ENCODE assay signal across 11 cellular contexts in the genomic region with DNA sequence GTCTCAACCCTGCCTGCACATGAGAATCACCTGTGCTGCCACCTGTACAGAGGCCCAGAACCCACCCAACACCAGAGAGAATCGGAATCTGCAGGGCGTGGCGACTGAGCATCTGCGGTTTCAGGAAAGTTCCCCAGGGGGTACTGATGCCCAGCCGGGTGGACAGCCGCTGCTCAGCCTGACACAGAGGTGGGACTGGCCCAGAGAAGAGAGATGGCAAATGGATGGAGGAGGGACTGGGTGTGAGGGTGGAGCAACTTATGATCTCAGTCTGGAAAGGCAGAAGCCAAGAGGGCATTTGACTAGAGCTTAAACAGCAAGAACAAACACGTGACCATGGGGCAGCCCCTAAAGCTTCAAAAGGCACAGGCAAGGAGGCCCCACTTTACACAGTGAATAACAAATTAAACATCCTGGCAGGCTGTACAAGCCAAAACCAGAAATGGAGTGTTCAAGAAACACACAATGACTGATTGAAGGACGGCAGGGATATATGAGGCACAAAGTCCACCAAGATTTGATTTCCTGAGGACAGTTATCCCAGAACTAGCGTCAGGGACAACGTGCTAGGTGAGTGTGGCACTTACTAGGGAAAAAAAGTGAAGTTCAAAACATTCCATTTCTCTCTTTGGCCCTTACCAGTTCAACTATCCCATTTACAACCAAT. TPM values are rescaled to one million over a fixed set of nuclear protein-coding genes. Genes with fewer than 3 reads are reported as not detected.
DNase-seq lines count a peak whose midpoint lies in the region; ATAC-seq and TF ChIP-seq lines count a peak whose summit lies in the region.
"Had no signal": no experiment of that assay in that cellular context is flagged by ENCODE, and none has a peak within 500 bp of the region (broad histone marks: within the 10 kb centered on the region; RNA-seq: fewer than 3 reads in every experiment).

No MANE protein-coding gene starts in this region.

- peak overlapping the region; percentile 74 for H3K27ac Mint-ChIP-seq in activated T-helper 2 cell treated with anti-CD3 and anti-CD28 coated beads, Interferon-gamma antibody, Interleukin-2, Interleukin-4, amounts not matched to agents 10 μg/mL and 5 μg/mL and 100 μg/mL, durations not matched to agents 14 hours and 24 hours and 36 hours
- peak overlapping the region; percentile 56 for H3K27ac Mint-ChIP-seq in type B pancreatic cell
- no peak overlapping the region for H3K27ac Mint-ChIP-seq in H9

- H3K23ac ChIP-seq in mesenchymal stem cell (ENCODE audit: low read length in 2 of 2): peak overlapping the region in 1 of 2 experiments; percentile 54
- H3K23ac ChIP-seq in H9 (ENCODE audit: insufficient read length, low read depth, low read length): no peak overlapping the region

- peak overlapping the region; percentile 16 for H3K27ac ChIP-seq in cardiac muscle cell
- H3K27ac ChIP-seq in mesenchymal stem cell (ENCODE audit: low read length, poor library complexity, severe bottlenecking): no peak overlapping the region
- H3K27ac ChIP-seq in H9 (ENCODE audit: insufficient read length, low read depth, low read length): no peak overlapping the region

- H3K27me3 Mint-ChIP-seq in activated T-helper 2 cell treated with anti-CD3 and anti-CD28 coated beads, Interferon-gamma antibody, Interleukin-2, Interleukin-4, amounts not matched to agents 10 μg/mL and 5 μg/mL and 100 μg/mL, durations not matched to agents 14 hours and 24 hours and 36 hours (ENCODE audit: low read depth): no peaks in the 10 kb centered on the region
- no peaks in the 10 kb centered on the region for H3K27me3 Mint-ChIP-seq in type B pancreatic cell
- peaks cover 2% of the 10 kb centered on the region; the same call in 1 of the 2 replicates for H3K27me3 Mint-ChIP-seq in H9 (ENCODE audit: low read depth)

- peaks cover 7% of the 10 kb centered on the region for H3K23me2 ChIP-seq in H9 (ENCODE audit: insufficient read length, low read depth, low read length, poor library complexity, severe bottlenecking)

- H2AK5ac ChIP-seq in mesenchymal stem cell (ENCODE audit: low read length, severe bottlenecking): no peak overlapping the region
- no peak overlapping the region for H2AK5ac ChIP-seq in H9 (ENCODE audit: insufficient read length, low read length)

- no peak overlapping the region for H3K4me2 ChIP-seq in mesenchymal stem cell (ENCODE audit: low read length, poor library complexity, severe bottlenecking)
- H3K4me2 ChIP-seq in H9 (ENCODE audit: insufficient read depth, insufficient read length, low read length): no peak overlapping the region

- H3K18ac ChIP-seq in mesenchymal stem cell (ENCODE audit: low read depth in 1 of 2, low read length in 2 of 2): no peak overlapping the region
- H3K18ac ChIP-seq in H9 (ENCODE audit: insufficient read length, low read depth, low read length): no peak overlapping the region

- peaks cover 3% of the 10 kb centered on the region for H3K4me1 ChIP-seq in cardiac muscle cell (ENCODE audit: low read depth)
- peaks cover 28% of the 10 kb centered on the region for H3K4me1 ChIP-seq in mesenchymal stem cell (ENCODE audit: control insufficient read depth, insufficient read depth, low read depth, low read length)
- 0 out of 2 replicates have a peak, but pooled peaks cover 4% of the 10 kb centered on the region for H3K4me1 ChIP-seq in H9 (ENCODE audit: insufficient read depth, low read length)

- H2BK5ac ChIP-seq in mesenchymal stem cell (ENCODE audit: low read depth, low read length, poor library complexity, severe bottlenecking) (no peak overlapping the region), H9 (ENCODE audit: insufficient read length, low read length) (no peak overlapping the region)

- H3K9me3 ChIP-seq in cardiac muscle cell (ENCODE audit: low read depth): no peaks in the 10 kb centered on the region
- no peaks in the 10 kb centered on the region for H3K9me3 ChIP-seq in mesenchymal stem cell (ENCODE audit: control insufficient read depth, low read length)
- no peaks in the 10 kb centered on the region for H3K9me3 ChIP-seq in H9 (ENCODE audit: control insufficient read depth, low read depth, low read length)

- H3K4me3 Mint-ChIP-seq in activated T-helper 2 cell treated with anti-CD3 and anti-CD28 coated beads, Interferon-gamma antibody, Interleukin-2, Interleukin-4, amounts not matched to agents 10 μg/mL and 5 μg/mL and 100 μg/mL, durations not matched to agents 14 hours and 24 hours and 36 hours (ENCODE audit: low read depth): peak overlapping the region; percentile 98
- H3K4me3 Mint-ChIP-seq in type B pancreatic cell (peak overlapping the region; percentile 93), H9 (peak overlapping the region in 1 of 2 experiments; percentile 9; a peak in 2 of 5 replicates)
- H3K4me3 Mint-ChIP-seq: CD14-positive monocyte had no signal

- peaks cover 47% of the 10 kb centered on the region for H3K36me3 Mint-ChIP-seq in activated T-helper 2 cell treated with anti-CD3 and anti-CD28 coated beads, Interferon-gamma antibody, Interleukin-2, Interleukin-4, amounts not matched to agents 10 μg/mL and 5 μg/mL and 100 μg/mL, durations not matched to agents 14 hours and 24 hours and 36 hours (ENCODE audit: low read depth)
- H3K36me3 Mint-ChIP-seq in type B pancreatic cell (peaks cover 5% of the 10 kb centered on the region), H9 (ENCODE audit: insufficient read depth in 1 of 3, low read depth in 3 of 3) (peaks cover 15 to 35% (median 21%) of the 10 kb centered on the region in 3 experiments)

- H4K5ac ChIP-seq in H9 (ENCODE audit: insufficient read length, low read depth, low read length): no peak overlapping the region

- H3K56ac ChIP-seq in H9 (ENCODE audit: insufficient read length, low read depth, low read length): no peak overlapping the region

- no peak overlapping the region for H2BK20ac ChIP-seq in H9 (ENCODE audit: low read depth, low read length, poor library complexity, severe bottlenecking)

- no peak overlapping the region for H2BK120ac ChIP-seq in mesenchymal stem cell (ENCODE audit: low read depth, low read length)
- H2BK120ac ChIP-seq in H9 (ENCODE audit: low read depth, low read length, poor library complexity, severe bottlenecking): no peak overlapping the region

- peak overlapping the region; percentile 3 for H3K9ac ChIP-seq in mesenchymal stem cell (ENCODE audit: low read length)
- H3K9ac ChIP-seq in H9 (ENCODE audit: extremely low read depth, insufficient read length, low read length): no peak overlapping the region

- H3T11ph ChIP-seq in H9 (ENCODE audit: low read length): no peak overlapping the region

- H3K27me3 ChIP-seq in cardiac muscle cell (no peaks in the 10 kb centered on the region), mesenchymal stem cell (ENCODE audit: control insufficient read depth in 1 of 2, insufficient read depth in 1 of 2, low read length in 2 of 2) (no peaks in the 10 kb centered on the region), H9 (ENCODE audit: insufficient read depth, low read length) (no peaks in the 10 kb centered on the region; the same call in 1 of the 2 replicates)

- intact Hi-C loops in Right ventricle myocardium superior (cut with DNase I): no loop called here
- intact Hi-C loops in activated T-helper 2 cell treated with anti-CD3 and anti-CD28 coated beads, Interferon-gamma antibody, Interleukin-2, Interleukin-4, amounts not matched to agents 10 μg/mL and 5 μg/mL and 100 μg/mL, durations not matched to agents 14 hours and 24 hours and 36 hours (cut with micrococcal nuclease): loop anchor here (5.0 kb wide), 1 partner anchor 73 kb away; a partner anchor contains a TSS

- H4K20me1 ChIP-seq in H9 (ENCODE audit: control insufficient read depth, insufficient read depth, insufficient read length): no peaks in the 10 kb centered on the region

- H3K4ac ChIP-seq in mesenchymal stem cell (ENCODE audit: low read depth in 1 of 2, low read length in 2 of 2) (no peak overlapping the region), H9 (ENCODE audit: low read depth, low read length) (no peak overlapping the region)

- no peak overlapping the region for H2BK15ac ChIP-seq in mesenchymal stem cell (ENCODE audit: low read depth, poor library complexity, severe bottlenecking)
- H2BK15ac ChIP-seq in H9 (ENCODE audit: low read depth, low read length): no peak overlapping the region

- TF ChIP-seq CTCF in cardiac muscle cell (IDR thresholded peaks at IDR 0.05; ENCODE audit: low read depth, low read length): no peak
- no peak for TF ChIP-seq CTCF in type B pancreatic cell (conservative IDR thresholded peaks at IDR 0.05)
- TF ChIP-seq CTCF in H9 (conservative IDR thresholded peaks at IDR 0.05): no peak

- H3K9me3 Mint-ChIP-seq in activated T-helper 2 cell treated with anti-CD3 and anti-CD28 coated beads, Interferon-gamma antibody, Interleukin-2, Interleukin-4, amounts not matched to agents 10 μg/mL and 5 μg/mL and 100 μg/mL, durations not matched to agents 14 hours and 24 hours and 36 hours: no peaks in the 10 kb centered on the region
- H3K9me3 Mint-ChIP-seq in type B pancreatic cell: no peaks in the 10 kb centered on the region
- no peaks in the 10 kb centered on the region; a peak in 1 of 5 replicates for H3K9me3 Mint-ChIP-seq in H9
- H3K9me3 Mint-ChIP-seq: CD14-positive monocyte had no signal

- H3K36me3 ChIP-seq in cardiac muscle cell (no peaks in the 10 kb centered on the region), mesenchymal stem cell (ENCODE audit: control insufficient read depth in 1 of 2, insufficient read depth in 2 of 2, low read depth in 1 of 2, low read length in 2 of 2) (peaks cover 22 to 23% of the 10 kb centered on the region in 2 experiments)

- no peak for ATAC-seq in Right ventricle myocardium superior (ENCODE audit: poor library complexity)
- ATAC-seq in HG03460 (IDR thresholded peaks at IDR 0.05; ENCODE audit: unreplicated experiment): no peak

- H2BK12ac ChIP-seq in mesenchymal stem cell (ENCODE audit: low read length in 2 of 2) (no peak overlapping the region), H9 (ENCODE audit: insufficient read length, low read depth, low read length) (no peak overlapping the region)

- 95% methylated on average over 10 of the region's 10 CpGs for WGBS in mesenchymal stem cell
- no CpG with 5 or more reads among the region's 10 CpGs for WGBS in H9 (ENCODE audit: extremely low coverage, insufficient read length, low lambda C conversion rate)

- H3K14ac ChIP-seq in mesenchymal stem cell (ENCODE audit: low read length in 2 of 2) (no peak overlapping the region), H9 (ENCODE audit: insufficient read depth, low read length) (no peak overlapping the region)

- no peak overlapping the region for H3K4me3 ChIP-seq in cardiac muscle cell
- H3K4me3 ChIP-seq in mesenchymal stem cell (ENCODE audit: insufficient read depth in 1 of 2, low read depth in 1 of 2, low read length in 2 of 2): peak overlapping the region in 1 of 2 experiments; percentile 1

- H4K8ac ChIP-seq in mesenchymal stem cell (ENCODE audit: low read length): no peak overlapping the region
- no peak overlapping the region for H4K8ac ChIP-seq in H9 (replicated peaks; ENCODE audit: insufficient read length, low read depth, low read length)

- H2AFZ ChIP-seq in mesenchymal stem cell (ENCODE audit: low read depth, low read length): no peak overlapping the region
- no peak overlapping the region for H2AFZ ChIP-seq in H9 (ENCODE audit: low read length)

- DNase-seq in cardiac muscle cell (ENCODE audit: low read depth in 1 of 2, low spot score in 1 of 2) (no peak), Right ventricle myocardium superior (no peak), mesenchymal stem cell (no peak), type B pancreatic cell (ENCODE audit: extremely low spot score, unreplicated experiment) (no peak), H9 (no peak), nucleus accumbens (lab: John Stamatoyannopoulos, UW) (no peak)
- no peak for DNase-seq in activated T-helper 2 cell treated with anti-CD3 and anti-CD28 coated beads, Interferon-gamma antibody, Interleukin-2, Interleukin-4, amounts not matched to agents 10 μg/mL and 5 μg/mL and 100 μg/mL, durations not matched to agents 14 hours and 24 hours and 36 hours (ENCODE audit: low spot score)
- DNase-seq: head of caudate nucleus, NCI-H524 treated with DMSO at 0.1 percent for 48 hours had no signal

- H4K91ac ChIP-seq in mesenchymal stem cell (ENCODE audit: low read length): no peak overlapping the region
- H4K91ac ChIP-seq in H9 (ENCODE audit: insufficient read length, low read depth, low read length): no peak overlapping the region

- peaks cover 49% of the 10 kb centered on the region for H3K4me1 Mint-ChIP-seq in activated T-helper 2 cell treated with anti-CD3 and anti-CD28 coated beads, Interferon-gamma antibody, Interleukin-2, Interleukin-4, amounts not matched to agents 10 μg/mL and 5 μg/mL and 100 μg/mL, durations not matched to agents 14 hours and 24 hours and 36 hours (ENCODE audit: low read depth)
- H3K4me1 Mint-ChIP-seq in type B pancreatic cell (ENCODE audit: unreplicated experiment): peaks cover 31% of the 10 kb centered on the region
- peaks cover 26 to 32% of the 10 kb centered on the region in 2 experiments for H3K4me1 Mint-ChIP-seq in H9

- H3K79me1 ChIP-seq in mesenchymal stem cell (replicated peaks; ENCODE audit: low read length, poor library complexity, severe bottlenecking) (peaks cover 8% of the 10 kb centered on the region), H9 (ENCODE audit: insufficient read depth, low read depth, low read length, poor library complexity, severe bottlenecking) (peaks cover 43% of the 10 kb centered on the region)

- H3K79me2 ChIP-seq in H9 (ENCODE audit: insufficient read depth, low read length): peaks cover 57% of the 10 kb centered on the region

RNA-seq across cellular contexts. Expression of a gene that starts 3.1 kb away (rescaled TPM):
- total RNA-seq in cardiac muscle cell (102 and 108 TPM in 2 replicates), Right ventricle myocardium superior (57.4 TPM), type B pancreatic cell (ENCODE audit: low replicate concordance) (75.5 and 92.4 TPM in 2 replicates), H9 (2021) (86.5 and 89.9 TPM in 2 replicates)
- 17.7 and 18.3 TPM in 2 replicates for polyA plus RNA-seq in cardiac muscle cell
- 98.2 and 105 TPM in 2 replicates for total RNA-seq in activated T-helper 2 cell treated with anti-CD3 and anti-CD28 coated beads, Interferon-gamma antibody, Interleukin-2, Interleukin-4, amounts not matched to agents 10 μg/mL and 5 μg/mL and 100 μg/mL, durations not matched to agents 14 hours and 24 hours and 36 hours
- 80.2 TPM for polyA plus RNA-seq in mesenchymal stem cell (2013, experiment 1 of 2)
- polyA plus RNA-seq in mesenchymal stem cell (2013, experiment 2 of 2): 75.1 TPM

Comparison
In these comparisons a context has a peak if more than half of its experiments do, and no peak if none do; other contexts are left out.
1. H3K27ac Mint-ChIP-seq: peak in activated T-helper 2 cell treated with anti-CD3 and anti-CD28 coated beads, Interferon-gamma antibody, Interleukin-2, Interleukin-4, amounts not matched to agents 10 μg/mL and 5 μg/mL and 100 μg/mL, durations not matched to agents 14 hours and 24 hours and 36 hours (single experiment) and type B pancreatic cell (single experiment); none in H9 (0 of 3).